Comparison of ENCODE assay signal across 9 cellular contexts in genomic region chr13:112619730-112620639, GRCh38. TPM values are rescaled to one million over a fixed set of nuclear protein-coding genes. Genes with fewer than 3 reads are reported as not detected.
DNase-seq lines count a peak whose midpoint lies in the region; ATAC-seq and TF ChIP-seq lines count a peak whose summit lies in the region.
"Had no signal": no experiment of that assay in that cellular context is flagged by ENCODE, and none has a peak within 500 bp of the region (broad histone marks: within the 10 kb centered on the region; RNA-seq: fewer than 3 reads in every experiment).

No MANE protein-coding gene starts in this region.

- H3K9me3 Mint-ChIP-seq in activated naive CD8-positive, alpha-beta T cell treated with anti-CD3 and anti-CD28 coated beads, Interleukin-2, amount 10 ng/mL, durations not matched to agents 7 days and 5 days: no peaks in the 10 kb centered on the region
- no peaks in the 10 kb centered on the region for H3K9me3 Mint-ChIP-seq in effector memory CD8-positive, alpha-beta T cell

- POLR2A ChIA-PET in activated naive CD8-positive, alpha-beta T cell treated with anti-CD3 and anti-CD28 coated beads, Interleukin-2, amount 10 ng/mL, durations not matched to agents 7 days and 5 days (lab: Charles Lee): no interaction called here

- no peaks in the 10 kb centered on the region for H3K4me1 Mint-ChIP-seq in activated naive CD8-positive, alpha-beta T cell treated with anti-CD3 and anti-CD28 coated beads, Interleukin-2, amount 10 ng/mL, durations not matched to agents 7 days and 5 days
- peaks cover 0 to 2% of the 10 kb centered on the region in 2 donors for H3K4me1 Mint-ChIP-seq in effector memory CD8-positive, alpha-beta T cell (ENCODE audit: low read depth in 2 of 2)

- peaks cover 15% of the 10 kb centered on the region for H3K27me3 Mint-ChIP-seq in activated naive CD8-positive, alpha-beta T cell treated with anti-CD3 and anti-CD28 coated beads, Interleukin-2, amount 10 ng/mL, durations not matched to agents 7 days and 5 days
- peaks cover 58 to 74% of the 10 kb centered on the region in 2 donors for H3K27me3 Mint-ChIP-seq in effector memory CD8-positive, alpha-beta T cell

- peaks cover 0 to 3% of the 10 kb centered on the region in 2 donors for H3K4me1 ChIP-seq in uterus

- H3K36me3 ChIP-seq in uterus: no peaks in the 10 kb centered on the region

- H3K36me3 Mint-ChIP-seq in activated naive CD8-positive, alpha-beta T cell treated with anti-CD3 and anti-CD28 coated beads, Interleukin-2, amount 10 ng/mL, durations not matched to agents 7 days and 5 days: no peaks in the 10 kb centered on the region
- no peaks in the 10 kb centered on the region for H3K36me3 Mint-ChIP-seq in effector memory CD8-positive, alpha-beta T cell (ENCODE audit: insufficient read depth)

- TF ChIP-seq CTCF in NB4 (IDR thresholded peaks at IDR 0.05; ENCODE audit: low read depth, low read length) (no peak), uterus (IDR thresholded peaks at IDR 0.05) (no peak)

- H3K27me3 ChIP-seq in uterus: no peaks in the 10 kb centered on the region

- TF ChIP-seq POLR2A in NB4 (IDR thresholded peaks at IDR 0.05; ENCODE audit: extremely low read depth, insufficient read length) (no peak), uterus (IDR thresholded peaks at IDR 0.05) (no peak)

- H3K27ac Mint-ChIP-seq in activated naive CD8-positive, alpha-beta T cell treated with anti-CD3 and anti-CD28 coated beads, Interleukin-2, amount 10 ng/mL, durations not matched to agents 7 days and 5 days: no peak overlapping the region
- H3K27ac Mint-ChIP-seq in effector memory CD8-positive, alpha-beta T cell: no peak overlapping the region

- peak overlapping the region; percentile 62 for H3K4me3 Mint-ChIP-seq in activated naive CD8-positive, alpha-beta T cell treated with anti-CD3 and anti-CD28 coated beads, Interleukin-2, amount 10 ng/mL, durations not matched to agents 7 days and 5 days
- no peak overlapping the region for H3K4me3 Mint-ChIP-seq in effector memory CD8-positive, alpha-beta T cell

- peak; percentile 78 for ATAC-seq in activated naive CD8-positive, alpha-beta T cell treated with anti-CD3 and anti-CD28 coated beads, Interleukin-2, amount 10 ng/mL, durations not matched to agents 7 days and 5 days (ENCODE audit: low read depth)
- no peak for ATAC-seq in GM18520 (IDR thresholded peaks at IDR 0.05; ENCODE audit: unreplicated experiment)
- no peak for ATAC-seq in effector memory CD8-positive, alpha-beta T cell (replicated peaks)

- no peaks in the 10 kb centered on the region for H3K9me3 ChIP-seq in uterus

- intact Hi-C loops in uterus (cut with DNase I; ENCODE audit: low total_unique reads): no loop called here

- no peak overlapping the region for H3K27ac ChIP-seq in uterus

- DNase-seq in DMS79 treated with DMSO at 0.1 percent for 48 hours (lab: John Stamatoyannopoulos, UW) (peak; percentile 99), NB4 (ENCODE audit: low read depth) (peak; percentile 31), kidney tubule cell (ENCODE audit: low spot score) (peak; percentile 61), uterus (no peak), KG1 (lab: John Stamatoyannopoulos, UW) (no peak)
- DNase-seq in activated naive CD8-positive, alpha-beta T cell treated with anti-CD3 and anti-CD28 coated beads, Interleukin-2, amount 10 ng/mL, durations not matched to agents 7 days and 5 days: no peak
- no peak for DNase-seq in effector memory CD8-positive, alpha-beta T cell
- DNase-seq: NCI-H526 had no signal

- H3K4me3 ChIP-seq in NB4 (ENCODE audit: low read depth, low read length): no peak overlapping the region
- no peak overlapping the region for H3K4me3 ChIP-seq in uterus

RNA-seq across cellular contexts. Expression of gene TUBGCP3, which starts 32.0 kb away (rescaled TPM):
- 10 to 100 TPM; 62.4 to 63.3 TPM for total RNA-seq in activated naive CD8-positive, alpha-beta T cell treated with anti-CD3 and anti-CD28 coated beads, Interleukin-2, amount 10 ng/mL, durations not matched to agents 7 days and 5 days
- total RNA-seq in uterus: 10 to 100 TPM; 19.7 to 62.3 (median 38.8) TPM

Comparison
In these comparisons a context has a peak if more than half of its experiments do, and no peak if none do; other contexts are left out.
1. DNase-seq: peak in DMS79 treated with DMSO at 0.1 percent for 48 hours (single experiment), NB4 (single experiment) and kidney tubule cell (single experiment); none in activated naive CD8-positive, alpha-beta T cell treated with anti-CD3 and anti-CD28 coated beads, Interleukin-2, amount 10 ng/mL, durations not matched to agents 7 days and 5 days (single experiment), uterus (0 of 2), KG1 (single experiment) and effector memory CD8-positive, alpha-beta T cell (0 of 3).